Comparison of ENCODE assay signal across 33 cellular contexts in genomic region chr13:79096099-79096498, GRCh38.
"Had no signal": no experiment of that assay in that cellular context is flagged by ENCODE, and none has a peak within 500 bp of the region (broad histone marks: within the 10 kb centered on the region; RNA-seq: fewer than 3 reads in every experiment).

No MANE protein-coding gene starts in this region.

- H3K36me3 Mint-ChIP-seq: immature natural killer cell; memory B cell; mesothelial cell of epicardium; naive B cell; natural killer cell treated with Interleukin-12 subunit alpha and Interleukin-12 subunit beta and Interleukin-15 and Interleukin-18, amount 100 ng/mL, for 72 hours; stimulated activated effector memory CD8-positive, alpha-beta T cell treated with anti-CD3 and anti-CD28 coated beads, Interleukin-12 subunit alpha, Interleukin-12 subunit beta, amount 100 ng/mL, for 72 hours had no signal

- H3K27me3 ChIP-seq: colonic mucosa, esophagus muscularis mucosa, foreskin keratinocyte, gastroesophageal sphincter, heart left ventricle, hepatocyte, neutrophil, pancreas, right lobe of liver, stomach, testis, tibial artery, upper lobe of left lung had no signal

- H3K27me3 Mint-ChIP-seq: dendritic cell treated with granulocyte-macrophage colony-stimulating factor and Interleukin-4, amounts not matched to agents 40 ng/mL and 50 ng/mL, for 4 days; progenitor cell of endocrine pancreas had no signal

- H3K27ac Mint-ChIP-seq: dendritic cell treated with granulocyte-macrophage colony-stimulating factor and Interleukin-4, amounts not matched to agents 40 ng/mL and 50 ng/mL, for 4 days; endodermal cell; immature natural killer cell; memory B cell; mesothelial cell of epicardium; natural killer cell treated with Interleukin-12 subunit alpha and Interleukin-12 subunit beta and Interleukin-15 and Interleukin-18, amount 100 ng/mL, for 72 hours; stimulated activated effector memory CD8-positive, alpha-beta T cell treated with anti-CD3 and anti-CD28 coated beads, Interleukin-12 subunit alpha, Interleukin-12 subunit beta, amount 100 ng/mL, for 72 hours had no signal

- H3K4me1 Mint-ChIP-seq: immature natural killer cell; memory B cell; naive B cell; neural crest cell; stimulated activated effector memory CD8-positive, alpha-beta T cell treated with anti-CD3 and anti-CD28 coated beads, Interleukin-12 subunit alpha, Interleukin-12 subunit beta, amount 100 ng/mL, for 72 hours had no signal

- H3K4me3 Mint-ChIP-seq: dendritic cell treated with granulocyte-macrophage colony-stimulating factor and Interleukin-4, amounts not matched to agents 40 ng/mL and 50 ng/mL, for 4 days; endodermal cell; immature natural killer cell; memory B cell; mesothelial cell of epicardium; naive B cell; natural killer cell treated with Interleukin-12 subunit alpha and Interleukin-12 subunit beta and Interleukin-15 and Interleukin-18, amount 100 ng/mL, for 72 hours; neural crest cell; stimulated activated effector memory CD8-positive, alpha-beta T cell treated with anti-CD3 and anti-CD28 coated beads, Interleukin-12 subunit alpha, Interleukin-12 subunit beta, amount 100 ng/mL, for 72 hours had no signal

- DNase-seq: colonic mucosa; effector CD8-positive, alpha-beta T cell; endodermal cell; foreskin keratinocyte; heart left ventricle; immature natural killer cell; islet precursor cell; kidney glomerular epithelial cell; left colon; mucosa of descending colon; naive B cell; pancreas; right lobe of liver; small intestine; stimulated activated CD4-positive, alpha-beta T cell treated with anti-CD3 and anti-CD28 coated beads, Interleukin-15, amount 100 ng/mL, for 24 hours; stimulated activated CD4-positive, alpha-beta T cell treated with anti-CD3 and anti-CD28 coated beads, Interleukin-2, amount 100 ng/mL, for 48 hours; stimulated activated naive CD4-positive, alpha-beta T cell treated with Interleukin-2 at 50 U/mL for 16 hours; stomach; testis; tibial artery; upper lobe of left lung had no signal

- H3K79me2 ChIP-seq: hepatocyte had no signal

- H3K4me2 ChIP-seq: hepatocyte had no signal

- H3K9me3 Mint-ChIP-seq: dendritic cell treated with granulocyte-macrophage colony-stimulating factor and Interleukin-4, amounts not matched to agents 40 ng/mL and 50 ng/mL, for 4 days; memory B cell; mesothelial cell of epicardium; natural killer cell treated with Interleukin-12 subunit alpha and Interleukin-12 subunit beta and Interleukin-15 and Interleukin-18, amount 100 ng/mL, for 72 hours; neural crest cell; stimulated activated effector memory CD8-positive, alpha-beta T cell treated with anti-CD3 and anti-CD28 coated beads, Interleukin-12 subunit alpha, Interleukin-12 subunit beta, amount 100 ng/mL, for 72 hours had no signal

- H3K27ac ChIP-seq: colonic mucosa, esophagus muscularis mucosa, foreskin keratinocyte, gastroesophageal sphincter, heart left ventricle, hepatocyte, neutrophil, pancreas, right lobe of liver, stomach, testis, tibial artery, upper lobe of left lung had no signal

- H2AFZ ChIP-seq: hepatocyte had no signal

- ATAC-seq: foreskin keratinocyte; gastroesophageal sphincter; heart left ventricle; left colon; mucosa of descending colon; natural killer cell treated with Interleukin-12 subunit alpha and Interleukin-12 subunit beta and Interleukin-15 and Interleukin-18, amount 100 ng/mL, for 72 hours; pancreas had no signal

- H3K36me3 ChIP-seq: colonic mucosa, esophagus muscularis mucosa, gastroesophageal sphincter, heart left ventricle, neutrophil, pancreas, right lobe of liver, stomach, tibial artery, upper lobe of left lung had no signal

- H3K4me1 ChIP-seq: colonic mucosa, esophagus muscularis mucosa, foreskin keratinocyte, gastroesophageal sphincter, heart left ventricle, pancreas, right lobe of liver, stomach, testis, tibial artery, upper lobe of left lung had no signal

- H3K4me3 ChIP-seq: colonic mucosa, esophagus muscularis mucosa, gastroesophageal sphincter, heart left ventricle, hepatocyte, lung, mucosa of descending colon, pancreas, right lobe of liver, stomach, testis, tibial artery, upper lobe of left lung had no signal
